ENCODE assay signal across 25 cellular contexts in genomic region chr6:89574860-89575561, GRCh38.
A peak's percentile ranks its signal among the peaks of the same experiment; 100 is the strongest.
DNase-seq lines count a peak whose midpoint lies in the region; ATAC-seq and TF ChIP-seq lines count a peak whose summit lies in the region.
"Had no signal": no experiment of that assay in that cellular context is flagged by ENCODE, and none has a peak within 500 bp of the region (broad histone marks: within the 10 kb centered on the region; RNA-seq: fewer than 3 reads in every experiment).

No MANE protein-coding gene starts in this region.

- H3K27me3 Mint-ChIP-seq in activated naive CD8-positive, alpha-beta T cell treated with anti-CD3 and anti-CD28 coated beads for 36 hours = no peaks in the 10 kb centered on the region
- no peaks in the 10 kb centered on the region for H3K27me3 Mint-ChIP-seq in activated naive CD8-positive, alpha-beta T cell treated with anti-CD3 and anti-CD28 coated beads, Interleukin-2, amount 50 U/mL, for 24 hours
- H3K27me3 Mint-ChIP-seq in natural killer cell treated with Interleukin-12 subunit alpha and Interleukin-12 subunit beta and Interleukin-15 and Interleukin-18, amount 100 ng/mL, for 72 hours = no peaks in the 10 kb centered on the region

- CTCF ChIA-PET in PC-3 (lab: Charles Lee) = interaction anchor here (0.5 kb wide), 1 partner anchor 40 kb away, joined by 5 read pairs; no protein-coding TSS in a partner anchor

- H2BK5ac ChIP-seq in mesendoderm (ENCODE audit: low read length) = no peak overlapping the region

- no peak overlapping the region for H3K27ac ChIP-seq in PC-3 (ENCODE audit: low read length)
- H3K27ac ChIP-seq in mesendoderm (ENCODE audit: low read depth, low read length) = no peak overlapping the region
- H3K27ac ChIP-seq in spleen = no peak overlapping the region
- H3K27ac ChIP-seq: cardiac muscle cell, gastrocnemius medialis, left ventricle myocardium inferior, tibial nerve had no signal

- no peak overlapping the region for H4K8ac ChIP-seq in mesendoderm (ENCODE audit: low read depth, low read length)

- H3K36me3 ChIP-seq in PC-3 (ENCODE audit: low read depth, low read length) (no peaks in the 10 kb centered on the region), mesendoderm (ENCODE audit: control insufficient read depth, insufficient read depth, low read length) (no peaks in the 10 kb centered on the region), spleen (no peaks in the 10 kb centered on the region)
- H3K36me3 ChIP-seq: cardiac muscle cell, gastrocnemius medialis, left ventricle myocardium inferior, tibial nerve had no signal

- no peak overlapping the region for H2AK5ac ChIP-seq in mesendoderm (ENCODE audit: low read length)

- H3K4me1 ChIP-seq in PC-3 (ENCODE audit: insufficient read depth, low read length) (no peaks in the 10 kb centered on the region), mesendoderm (ENCODE audit: control insufficient read depth, low read depth, low read length) (peaks cover 3% of the 10 kb centered on the region), spleen (no peaks in the 10 kb centered on the region)
- H3K4me1 ChIP-seq: gastrocnemius medialis, left ventricle myocardium inferior, tibial nerve had no signal

- H3K9me3 ChIP-seq in PC-3 (ENCODE audit: low read length) (no peaks in the 10 kb centered on the region), spleen (no peaks in the 10 kb centered on the region)
- H3K9me3 ChIP-seq: gastrocnemius medialis, left ventricle myocardium inferior, tibial nerve had no signal

- no peak for DNase-seq in activated naive CD8-positive, alpha-beta T cell treated with anti-CD3 and anti-CD28 coated beads for 36 hours
- DNase-seq in activated naive CD8-positive, alpha-beta T cell treated with anti-CD3 and anti-CD28 coated beads, Interleukin-2, amount 50 U/mL, for 24 hours = no peak
- peak; percentile 6 for DNase-seq in PC-3
- DNase-seq in mesendoderm = peak; percentile 76
- no peak for DNase-seq in activated naive CD4-positive, alpha-beta T cell (lab: John Stamatoyannopoulos, UW)
- no peak for DNase-seq in spleen
- DNase-seq in natural killer cell treated with Interleukin-12 subunit alpha and Interleukin-12 subunit beta and Interleukin-15 and Interleukin-18, amount 100 ng/mL, for 72 hours (ENCODE audit: low spot score) = no peak
- DNase-seq: activated naive CD4-positive, alpha-beta T cell treated with anti-CD3 and anti-CD28 coated beads for 36 hours; activated T-cell treated with anti-CD3 and anti-CD28 coated beads, Interleukin-2, amount 50 U/mL, for 48 hours; cortex of kidney; endodermal cell; gastrocnemius medialis; GF-D8; HCEC 1CT; hypothalamus; left ventricle myocardium inferior; NCI-H1417; NCI-H2081; NCI-H526; RPMI8226 had no signal

- H3K9ac ChIP-seq in PC-3 (ENCODE audit: low read length) = no peak overlapping the region
- no peak overlapping the region for H3K9ac ChIP-seq in mesendoderm (ENCODE audit: low read length)

- no peak overlapping the region for H2AFZ ChIP-seq in PC-3 (ENCODE audit: low read length)

- no peaks in the 10 kb centered on the region for H3K9me2 ChIP-seq in PC-3 (replicated peaks; ENCODE audit: low read length)

- no peaks in the 10 kb centered on the region for H3K36me3 Mint-ChIP-seq in activated naive CD8-positive, alpha-beta T cell treated with anti-CD3 and anti-CD28 coated beads for 36 hours
- H3K36me3 Mint-ChIP-seq in activated naive CD8-positive, alpha-beta T cell treated with anti-CD3 and anti-CD28 coated beads, Interleukin-2, amount 50 U/mL, for 24 hours (ENCODE audit: low read depth) = no peaks in the 10 kb centered on the region
- no peaks in the 10 kb centered on the region for H3K36me3 Mint-ChIP-seq in natural killer cell treated with Interleukin-12 subunit alpha and Interleukin-12 subunit beta and Interleukin-15 and Interleukin-18, amount 100 ng/mL, for 72 hours

- peak overlapping the region; percentile 35 for H3K18ac ChIP-seq in mesendoderm (ENCODE audit: low read length)

- H3K27ac Mint-ChIP-seq in activated naive CD8-positive, alpha-beta T cell treated with anti-CD3 and anti-CD28 coated beads for 36 hours = peak overlapping the region; percentile 2
- H3K27ac Mint-ChIP-seq in activated naive CD8-positive, alpha-beta T cell treated with anti-CD3 and anti-CD28 coated beads, Interleukin-2, amount 50 U/mL, for 24 hours = no peak overlapping the region
- no peak overlapping the region for H3K27ac Mint-ChIP-seq in natural killer cell treated with Interleukin-12 subunit alpha and Interleukin-12 subunit beta and Interleukin-15 and Interleukin-18, amount 100 ng/mL, for 72 hours
- H3K27ac Mint-ChIP-seq: activated naive CD4-positive, alpha-beta T cell treated with anti-CD3 and anti-CD28 coated beads for 36 hours; endodermal cell had no signal

- H2BK120ac ChIP-seq in mesendoderm (ENCODE audit: low read depth, low read length) = no peak overlapping the region

- H3K79me2 ChIP-seq in PC-3 (ENCODE audit: low read length) = no peaks in the 10 kb centered on the region
- H3K79me2 ChIP-seq in mesendoderm (ENCODE audit: control insufficient read depth, insufficient read depth, low read length) = no peaks in the 10 kb centered on the region

- TF ChIP-seq CTCF in PC-3 (conservative IDR thresholded peaks at IDR 0.05; ENCODE audit: low read depth, low read length) (no peak), spleen (IDR thresholded peaks at IDR 0.05 in 8 of 11, conservative IDR thresholded peaks at IDR 0.05 in 3 of 11) (no peak)

- POLR2A ChIA-PET in PC-3 (lab: Charles Lee; ENCODE audit: unreplicated experiment) = no interaction called here

- H4K20me1 ChIP-seq in PC-3 (ENCODE audit: low read length) = no peaks in the 10 kb centered on the region

- H3K4me3 Mint-ChIP-seq in activated naive CD8-positive, alpha-beta T cell treated with anti-CD3 and anti-CD28 coated beads for 36 hours = no peak overlapping the region
- no peak overlapping the region for H3K4me3 Mint-ChIP-seq in activated naive CD8-positive, alpha-beta T cell treated with anti-CD3 and anti-CD28 coated beads, Interleukin-2, amount 50 U/mL, for 24 hours
- no peak overlapping the region for H3K4me3 Mint-ChIP-seq in natural killer cell treated with Interleukin-12 subunit alpha and Interleukin-12 subunit beta and Interleukin-15 and Interleukin-18, amount 100 ng/mL, for 72 hours
- H3K4me3 Mint-ChIP-seq: activated naive CD4-positive, alpha-beta T cell treated with anti-CD3 and anti-CD28 coated beads for 36 hours; endodermal cell; neural crest cell had no signal

- no peak overlapping the region for H2BK15ac ChIP-seq in mesendoderm (replicated peaks; ENCODE audit: low read depth)

- H3K23ac ChIP-seq in mesendoderm (ENCODE audit: low read length) = no peak overlapping the region

- no peak overlapping the region for H3K4ac ChIP-seq in mesendoderm (ENCODE audit: low read depth, low read length)

- H3F3A ChIP-seq in PC-3 (ENCODE audit: low read length, unreplicated experiment) = no peaks in the 10 kb centered on the region

- peaks cover 5% of the 10 kb centered on the region for H3K4me1 Mint-ChIP-seq in activated naive CD8-positive, alpha-beta T cell treated with anti-CD3 and anti-CD28 coated beads for 36 hours
- H3K4me1 Mint-ChIP-seq in activated naive CD8-positive, alpha-beta T cell treated with anti-CD3 and anti-CD28 coated beads, Interleukin-2, amount 50 U/mL, for 24 hours = peaks cover 3% of the 10 kb centered on the region
- H3K4me1 Mint-ChIP-seq in natural killer cell treated with Interleukin-12 subunit alpha and Interleukin-12 subunit beta and Interleukin-15 and Interleukin-18, amount 100 ng/mL, for 72 hours (ENCODE audit: low read depth in 2 of 2) = peaks cover 0 to 6% of the 10 kb centered on the region in 2 donors

- no peaks in the 10 kb centered on the region for H3K27me3 ChIP-seq in PC-3 (ENCODE audit: low read length)
- H3K27me3 ChIP-seq in mesendoderm (ENCODE audit: insufficient read depth, low read length, poor library complexity) = no peaks in the 10 kb centered on the region
- H3K27me3 ChIP-seq in spleen (replicated peaks in 1 of 7) = no peaks in the 10 kb centered on the region
- H3K27me3 ChIP-seq: cardiac muscle cell, gastrocnemius medialis, tibial nerve had no signal

- no peak overlapping the region for H3K56ac ChIP-seq in mesendoderm (ENCODE audit: low read length)

- intact Hi-C loops in PC-3 (cut with micrococcal nuclease) (no loop called here), spleen (cut with DNase I; ENCODE audit: low total_unique reads) (no loop called here)

- H4K5ac ChIP-seq in mesendoderm (ENCODE audit: low read length) = no peak overlapping the region

- H3K9me3 Mint-ChIP-seq in activated naive CD8-positive, alpha-beta T cell treated with anti-CD3 and anti-CD28 coated beads for 36 hours = no peaks in the 10 kb centered on the region
- no peaks in the 10 kb centered on the region for H3K9me3 Mint-ChIP-seq in activated naive CD8-positive, alpha-beta T cell treated with anti-CD3 and anti-CD28 coated beads, Interleukin-2, amount 50 U/mL, for 24 hours
- H3K9me3 Mint-ChIP-seq in natural killer cell treated with Interleukin-12 subunit alpha and Interleukin-12 subunit beta and Interleukin-15 and Interleukin-18, amount 100 ng/mL, for 72 hours = no peaks in the 10 kb centered on the region
- H3K9me3 Mint-ChIP-seq: activated naive CD4-positive, alpha-beta T cell treated with anti-CD3 and anti-CD28 coated beads for 36 hours; endodermal cell had no signal

- no peak for ATAC-seq in activated naive CD8-positive, alpha-beta T cell treated with anti-CD3 and anti-CD28 coated beads, Interleukin-2, amount 50 U/mL, for 24 hours
- ATAC-seq in PC-3 (no peak), GM19023 (IDR thresholded peaks at IDR 0.05; ENCODE audit: unreplicated experiment) (no peak)
- ATAC-seq in natural killer cell treated with Interleukin-12 subunit alpha and Interleukin-12 subunit beta and Interleukin-15 and Interleukin-18, amount 100 ng/mL, for 72 hours = no peak
- ATAC-seq: gastrocnemius medialis, sciatic nerve had no signal

- TF ChIP-seq POLR2A in spleen (IDR thresholded peaks at IDR 0.05) = no peak

- H3K4me3 ChIP-seq in PC-3 (ENCODE audit: low read length) (no peak overlapping the region), mesendoderm (ENCODE audit: low read length) (no peak overlapping the region), spleen (no peak overlapping the region)
- H3K4me3 ChIP-seq: cardiac muscle cell, gastrocnemius medialis, left ventricle myocardium inferior, tibial nerve had no signal

- H3K4me2 ChIP-seq in PC-3 (ENCODE audit: low read length) = no peak overlapping the region
- H3K4me2 ChIP-seq in mesendoderm (ENCODE audit: low read length) = no peak overlapping the region

- no CpG with 5 or more reads among the region's 2 CpGs for WGBS in mesendoderm (ENCODE audit: extremely low coverage, insufficient coverage, low lambda C conversion rate)
- WGBS in spleen, 5 donors = 89 to 94% (median 92%) methylated on average over 2 of the region's 2 CpGs

- no TSS peak for BruUV-seq in PC-3 (replicated peaks; lab: Mats Ljungman, UMichigan)

- peaks cover 2% of the 10 kb centered on the region for H3K79me1 ChIP-seq in mesendoderm (ENCODE audit: low read length)

Comparison
In these comparisons a context has a peak if more than half of its experiments do, and no peak if none do; other contexts are left out.
1. DNase-seq: peak in PC-3 (single experiment) and mesendoderm (single experiment); none in activated naive CD8-positive, alpha-beta T cell treated with anti-CD3 and anti-CD28 coated beads for 36 hours (single experiment), activated naive CD8-positive, alpha-beta T cell treated with anti-CD3 and anti-CD28 coated beads, Interleukin-2, amount 50 U/mL, for 24 hours (single experiment), activated naive CD4-positive, alpha-beta T cell (0 of 4), spleen (single experiment) and natural killer cell treated with Interleukin-12 subunit alpha and Interleukin-12 subunit beta and Interleukin-15 and Interleukin-18, amount 100 ng/mL, for 72 hours (single experiment).